ENCODE assay signal across 12 cellular contexts in the genomic region with DNA sequence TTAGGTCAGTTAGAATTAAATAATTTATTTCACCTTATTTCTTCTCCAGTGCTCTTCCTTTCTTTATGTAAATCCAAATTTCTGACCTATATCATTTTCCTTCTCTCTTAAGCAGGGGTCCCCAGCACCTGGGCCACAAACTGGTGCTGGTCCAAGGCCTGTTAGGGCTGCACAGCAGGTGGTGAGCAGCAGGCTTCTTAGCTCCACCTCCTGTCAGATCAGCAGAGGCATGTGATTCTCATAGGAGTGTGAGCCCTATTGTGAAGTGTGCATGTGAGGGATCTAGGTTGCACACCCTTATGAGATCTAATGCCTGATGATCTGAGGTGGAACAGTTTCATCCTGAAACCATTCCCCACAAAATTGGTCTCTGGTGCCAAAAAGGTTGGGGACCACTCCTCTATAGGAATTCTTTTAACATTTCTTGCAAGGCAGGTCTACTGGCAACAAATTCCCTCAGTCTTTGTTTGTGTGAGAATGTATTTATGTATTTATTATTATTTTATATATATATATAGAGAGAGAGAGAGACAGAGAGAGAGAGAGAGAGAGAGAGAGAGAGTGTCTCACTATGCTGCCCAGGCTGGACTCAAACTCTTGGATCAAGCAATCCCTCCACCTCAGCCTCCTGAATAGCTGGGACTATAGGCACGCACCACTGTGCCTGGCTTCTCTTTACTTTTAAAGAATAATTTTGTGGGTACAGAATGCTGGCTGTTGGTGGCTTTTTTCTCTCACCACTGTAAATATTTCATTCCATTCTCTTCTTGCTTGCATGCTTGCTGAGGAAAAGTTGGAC. TPM values are rescaled to one million over a fixed set of nuclear protein-coding genes. Genes with fewer than 3 reads are reported as not detected.
DNase-seq lines count a peak whose midpoint lies in the region; ATAC-seq, FAIRE-seq and TF ChIP-seq lines count a peak whose summit lies in the region.
"Had no signal": no experiment of that assay in that cellular context is flagged by ENCODE, and none has a peak within 500 bp of the region (broad histone marks: within the 10 kb centered on the region; RNA-seq: fewer than 3 reads in every experiment).

No MANE protein-coding gene starts in this region.

- H3K4me1 ChIP-seq in H9 (ENCODE audit: insufficient read depth, low read length) (0 out of 2 replicates have a peak, but pooled peaks cover 3% of the 10 kb centered on the region), Panc1 (ENCODE audit: control insufficient read depth, insufficient read depth, low read length) (peaks cover 71% of the 10 kb centered on the region)

- H3K27ac ChIP-seq in H9 (ENCODE audit: insufficient read length, low read depth, low read length) = no peak overlapping the region
- H3K27ac ChIP-seq in Panc1 (ENCODE audit: low read length) = peak overlapping the region; percentile 97
- H3K27ac ChIP-seq: C4-2B had no signal

- H3K4me2 ChIP-seq in H9 (ENCODE audit: insufficient read depth, insufficient read length, low read length) = no peak overlapping the region

- no peak overlapping the region for H2BK120ac ChIP-seq in H9 (ENCODE audit: low read depth, low read length, poor library complexity, severe bottlenecking)

- H2BK12ac ChIP-seq in H9 (ENCODE audit: insufficient read length, low read depth, low read length) = no peak overlapping the region

- H3K27ac Mint-ChIP-seq in H9 = no peak overlapping the region; a peak in 1 of 7 replicates

- no peaks in the 10 kb centered on the region for H4K20me1 ChIP-seq in H9 (ENCODE audit: control insufficient read depth, insufficient read depth, insufficient read length)

- POLR2A ChIA-PET in Panc1 (lab: Charles Lee) = no interaction called here

- DNase-seq in A172 (ENCODE audit: low spot score) (peak; percentile 59), H9 (peak; percentile 36), Panc1 (ENCODE audit: low read depth, low spot score) (no peak), iris pigment epithelial cell (ENCODE audit: low read depth) (peak; percentile 41), COLO668 (lab: John Stamatoyannopoulos, UW; ENCODE audit: unreplicated experiment) (no peak), urothelium cell line (ENCODE audit: low spot score) (no peak), NCI-H2029 (lab: John Stamatoyannopoulos, UW) (no peak), frontal cortex (ENCODE audit: low spot score in 2 of 2) (no peak)
- DNase-seq: activated effector memory CD4-positive, alpha-beta T cell treated with Interleukin-2 at 50 U/mL for 16 hours; NCI-H1092 treated with DMSO at 0.1 percent for 48 hours had no signal

- H4K8ac ChIP-seq in H9 (replicated peaks; ENCODE audit: insufficient read length, low read depth, low read length) = no peak overlapping the region

- no CpG with 5 or more reads among the region's 1 CpG for WGBS in H9 (ENCODE audit: extremely low coverage, insufficient read length, low lambda C conversion rate)

- no peaks in the 10 kb centered on the region for H3K23me2 ChIP-seq in H9 (ENCODE audit: insufficient read length, low read depth, low read length, poor library complexity, severe bottlenecking)

- TF ChIP-seq CTCF in H9 (conservative IDR thresholded peaks at IDR 0.05) (no peak), Panc1 (IDR thresholded peaks at IDR 0.05) (no peak)

- no peak overlapping the region for H2AK5ac ChIP-seq in H9 (ENCODE audit: insufficient read length, low read length)

- H3K27me3 Mint-ChIP-seq in H9 (ENCODE audit: low read depth) = no peaks in the 10 kb centered on the region

- no peak overlapping the region for H3K18ac ChIP-seq in H9 (ENCODE audit: insufficient read length, low read depth, low read length)

- ATAC-seq in Panc1 = no peak

- H3K9me3 ChIP-seq in H9 (ENCODE audit: control insufficient read depth, low read depth, low read length) (no peaks in the 10 kb centered on the region), Panc1 (ENCODE audit: control insufficient read depth, insufficient read depth, low read depth, low read length) (no peaks in the 10 kb centered on the region)

- no peak for FAIRE-seq in urothelium cell line (lab: Jason Lieb, UNC)
- FAIRE-seq in frontal cortex (lab: Jason Lieb, UNC) = no peak
- FAIRE-seq: GM12891 had no signal

- CTCF ChIA-PET in Panc1 (lab: Charles Lee) = no interaction called here

- H3K4me3 ChIP-seq in Panc1 (ENCODE audit: low read depth in 2 of 2, low read length in 2 of 2) = no peak overlapping the region

- H3K4me3 Mint-ChIP-seq in H9 = no peak overlapping the region

- H3K14ac ChIP-seq in H9 (ENCODE audit: insufficient read depth, low read length) = no peak overlapping the region

- no peaks in the 10 kb centered on the region; a peak in 1 of 5 replicates for H3K9me3 Mint-ChIP-seq in H9

- H4K91ac ChIP-seq in H9 (ENCODE audit: insufficient read length, low read depth, low read length) = no peak overlapping the region

- in situ Hi-C loops in Panc1 (cut with HindIII; ENCODE audit: low pct_unique_long_range_greater_than_20kb, low sequenced_read_pairs) = no loop called here

- H3K79me1 ChIP-seq in H9 (ENCODE audit: insufficient read depth, low read depth, low read length, poor library complexity, severe bottlenecking) = no peaks in the 10 kb centered on the region

- H3K23ac ChIP-seq in H9 (ENCODE audit: insufficient read length, low read depth, low read length) = no peak overlapping the region

- H3K56ac ChIP-seq in H9 (ENCODE audit: insufficient read length, low read depth, low read length) = no peak overlapping the region

- no peak overlapping the region for H3K4ac ChIP-seq in H9 (ENCODE audit: low read depth, low read length)

- no peaks in the 10 kb centered on the region for H3K79me2 ChIP-seq in H9 (ENCODE audit: insufficient read depth, low read length)

- peaks cover 3% of the 10 kb centered on the region; the same call in 1 of the 2 replicates for H3K36me3 ChIP-seq in Panc1 (ENCODE audit: control insufficient read depth, insufficient read depth, low read length)

- no peak overlapping the region for H3T11ph ChIP-seq in H9 (ENCODE audit: low read length)

- no peak overlapping the region for H2BK20ac ChIP-seq in H9 (ENCODE audit: low read depth, low read length, poor library complexity, severe bottlenecking)

- H4K5ac ChIP-seq in H9 (ENCODE audit: insufficient read length, low read depth, low read length) = no peak overlapping the region

- H3K9ac ChIP-seq in H9 (ENCODE audit: extremely low read depth, insufficient read length, low read length) = no peak overlapping the region

- H3K36me3 Mint-ChIP-seq in H9 (ENCODE audit: insufficient read depth in 1 of 3, low read depth in 3 of 3) = no peaks in the 10 kb centered on the region

- H2AFZ ChIP-seq in H9 (ENCODE audit: low read length) = no peak overlapping the region

- H3K27me3 ChIP-seq in H9 (ENCODE audit: insufficient read depth, low read length) (no peaks in the 10 kb centered on the region), Panc1 (ENCODE audit: control insufficient read depth, insufficient read depth, low read length) (no peaks in the 10 kb centered on the region)

- H3K4me1 Mint-ChIP-seq in H9 = peaks cover 12 to 14% of the 10 kb centered on the region in 2 experiments

- H2BK5ac ChIP-seq in H9 (ENCODE audit: insufficient read length, low read length) = no peak overlapping the region

- H2BK15ac ChIP-seq in H9 (ENCODE audit: low read depth, low read length) = no peak overlapping the region

- BruUV-seq in Panc1 (replicated peaks; lab: Mats Ljungman, UMichigan) = no TSS peak

- intact Hi-C loops in Panc1 (cut with micrococcal nuclease; ENCODE audit: unreplicated experiment) = loop anchor here (2.0 kb wide), 1 partner anchor 45 kb away; a partner anchor contains a TSS

RNA-seq across cellular contexts. Expression of a gene that starts 4.3 kb away (rescaled TPM):
- 0.69 and 1.8 TPM in 2 replicates for total RNA-seq in A172 (2014; rRNA removed; shearing (Covaris generic))
- total RNA-seq in H9 (2021) (0.46 and 0.68 TPM in 2 replicates), Panc1 (2021; ENCODE audit: unreplicated experiment) (6.5 TPM), frontal cortex (0.41 TPM)
- 1.1 TPM for polyA plus RNA-seq in Panc1 (2012; ENCODE audit: insufficient read length)

RNA-seq across cellular contexts. Expression of a gene that starts 46.1 kb away (rescaled TPM):
- 39.2 and 39.4 TPM in 2 replicates for total RNA-seq in A172 (2014; rRNA removed; shearing (Covaris generic))
- total RNA-seq in H9 (2021) = 21.6 and 23.4 TPM in 2 replicates
- 37.0 TPM for total RNA-seq in Panc1 (2021; ENCODE audit: unreplicated experiment)
- polyA plus RNA-seq in Panc1 (2012; ENCODE audit: insufficient read length) = 32.5 TPM
- 10.2 TPM for total RNA-seq in frontal cortex

RNA-seq across cellular contexts. Expression of a gene that starts 46.2 kb away (rescaled TPM):
- total RNA-seq in A172 (2014; rRNA removed; shearing (Covaris generic)) = 46.8 and 48.7 TPM in 2 replicates
- total RNA-seq in H9 (2021) (34.2 and 37.1 TPM in 2 replicates), Panc1 (2021; ENCODE audit: unreplicated experiment) (62.9 TPM), frontal cortex (43.6 TPM)
- 34.9 TPM for polyA plus RNA-seq in Panc1 (2012; ENCODE audit: insufficient read length)

Comparison
In these comparisons a context has a peak if more than half of its experiments do, and no peak if none do; other contexts are left out.
1. DNase-seq: peak in A172 (single experiment), H9 (single experiment) and iris pigment epithelial cell (single experiment); none in Panc1 (single experiment), COLO668 (single experiment), urothelium cell line (single experiment), NCI-H2029 (single experiment) and frontal cortex (0 of 2).